Comparison of ENCODE assay signal across 2 cellular contexts in the genomic region with DNA sequence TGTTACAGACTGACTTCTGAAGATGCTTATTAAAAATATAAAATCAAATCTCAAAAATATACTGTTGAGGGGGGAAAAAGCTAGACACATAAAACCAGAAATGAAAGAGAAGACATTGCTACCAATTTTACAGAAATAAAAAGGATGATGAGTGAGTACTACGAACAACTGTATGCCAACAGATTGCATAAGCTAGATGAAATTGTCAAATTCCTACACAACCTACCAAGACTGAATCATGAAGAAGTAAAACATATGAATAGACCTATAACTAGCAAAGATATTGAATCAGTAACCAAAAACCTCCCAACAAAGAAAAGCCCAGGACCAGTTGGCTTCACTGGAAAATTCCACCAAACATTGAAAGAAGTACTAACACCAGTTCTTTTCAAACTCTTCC.
TF ChIP-seq lines count a peak whose summit lies in the region.

No MANE protein-coding gene starts in this region.

TF ChIP-seq in IMR-90, 13 proteins besides CTCF, POLR2A, EP300 and RAD21:
- no peak for TF ChIP-seq CHD1 (IDR thresholded peaks at IDR 0.05; ENCODE audit: low read depth, low read length)

TF ChIP-seq in HepG2, 621 proteins besides CTCF, POLR2A, EP300 and RAD21:
- TF ChIP-seq MTF1 (CRISPR knock-in tag; IDR thresholded peaks at IDR 0.05) = no peak
- no peak for TF ChIP-seq ZBTB7A (CRISPR knock-in tag; IDR thresholded peaks at IDR 0.05)
- TF ChIP-seq HNRNPK (IDR thresholded peaks at IDR 0.05; ENCODE audit: low read depth, low read length, poor library complexity, severe bottlenecking) = no peak
- TF ChIP-seq, protein P1, sequence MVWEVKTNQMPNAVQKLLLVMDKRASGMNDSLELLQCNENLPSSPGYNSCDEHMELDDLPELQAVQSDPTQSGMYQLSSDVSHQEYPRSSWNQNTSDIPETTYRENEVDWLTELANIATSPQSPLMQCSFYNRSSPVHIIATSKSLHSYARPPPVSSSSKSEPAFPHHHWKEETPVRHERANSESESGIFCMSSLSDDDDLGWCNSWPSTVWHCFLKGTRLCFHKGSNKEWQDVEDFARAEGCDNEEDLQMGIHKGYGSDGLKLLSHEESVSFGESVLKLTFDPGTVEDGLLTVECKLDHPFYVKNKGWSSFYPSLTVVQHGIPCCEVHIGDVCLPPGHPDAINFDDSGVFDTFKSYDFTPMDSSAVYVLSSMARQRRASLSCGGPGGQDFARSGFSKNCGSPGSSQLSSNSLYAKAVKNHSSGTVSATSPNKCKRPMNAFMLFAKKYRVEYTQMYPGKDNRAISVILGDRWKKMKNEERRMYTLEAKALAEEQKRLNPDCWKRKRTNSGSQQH (CRISPR knock-in tag; IDR thresholded peaks at IDR 0.05; ENCODE audit: low read depth) = no peak
- TF ChIP-seq ZNF446 (CRISPR knock-in tag; IDR thresholded peaks at IDR 0.05) = no peak
- no peak for TF ChIP-seq ZNF615 (CRISPR knock-in tag; IDR thresholded peaks at IDR 0.05; ENCODE audit: borderline replicate concordance)
- TF ChIP-seq ZNF432 (CRISPR knock-in tag; IDR thresholded peaks at IDR 0.05; ENCODE audit: borderline replicate concordance) = no peak
- TF ChIP-seq ZNF232 (CRISPR knock-in tag; IDR thresholded peaks at IDR 0.05; ENCODE audit: borderline replicate concordance) = no peak
